Comparison of ENCODE assay signal across 8 cellular contexts in genomic region chr20:63215101-63216040, GRCh38. TPM values are rescaled to one million over a fixed set of nuclear protein-coding genes. Genes with fewer than 3 reads are reported as not detected.
A peak's percentile ranks its signal among the peaks of the same experiment; 100 is the strongest.
DNase-seq lines count a peak whose midpoint lies in the region; ATAC-seq and TF ChIP-seq lines count a peak whose summit lies in the region.

No MANE protein-coding gene starts in this region.

- TF ChIP-seq CTCF in ascending aorta (IDR thresholded peaks at IDR 0.05) (peak in 1 of 3 experiments; percentile 11), spleen (IDR thresholded peaks at IDR 0.05 in 8 of 11, conservative IDR thresholded peaks at IDR 0.05 in 3 of 11) (peak in 1 of 11 experiments; percentile 42)

- H3K9me3 ChIP-seq in ascending aorta (no peaks in the 10 kb centered on the region), iPS-18c (ENCODE audit: control insufficient read depth, insufficient read depth, low read length) (peaks cover 2% of the 10 kb centered on the region), spleen (no peaks in the 10 kb centered on the region)

- H3K27ac ChIP-seq in ascending aorta = peak overlapping the region; percentile 73 to 76
- H3K27ac ChIP-seq in spleen = peak overlapping the region; percentile 53 to 91 (median 84)

- peak; percentile 39 for DNase-seq in stimulated activated CD4-positive, alpha-beta T cell treated with anti-CD3 and anti-CD28 coated beads, Interleukin-15, amount 100 ng/mL, for 24 hours
- no peak for DNase-seq in stimulated activated CD4-positive, alpha-beta T cell treated with anti-CD3 and anti-CD28 coated beads, Interleukin-4, amount 100 ng/mL, for 4 hours
- peak; percentile 29 for DNase-seq in NCI-H2196 treated with DMSO at 0.1 percent for 48 hours (lab: John Stamatoyannopoulos, UW; ENCODE audit: unreplicated experiment)
- no peak for DNase-seq in ascending aorta (ENCODE audit: low spot score in 2 of 2)
- no peak for DNase-seq in spleen
- DNase-seq in effector CD8-positive, alpha-beta T cell (lab: John Stamatoyannopoulos, UW) = no peak

- intact Hi-C loops in ascending aorta (cut with DNase I) = loop anchor here (1.0 to 10.0 kb wide), 8 partner anchors 57 to 759 kb away; partner anchors contain the start of genes ARFGAP1, GID8, GMEB2 and SAMD10
- intact Hi-C loops in spleen (cut with DNase I; ENCODE audit: low total_unique reads) = no loop called here

- peak; percentile 12 for ATAC-seq in HG02763 (IDR thresholded peaks at IDR 0.05; ENCODE audit: unreplicated experiment)

- WGBS in spleen, 5 donors = 2 to 6% (median 3%) methylated on average over 48 to 81 of the region's 81 CpGs

- H3K4me1 ChIP-seq in ascending aorta = peaks cover 0 to 18% of the 10 kb centered on the region in 2 donors
- H3K4me1 ChIP-seq in spleen = peaks cover 16 to 63% (median 50%) of the 10 kb centered on the region in 6 donors

- H3K4me3 ChIP-seq in ascending aorta (peak overlapping the region; percentile 98), iPS-18c (ENCODE audit: insufficient read depth, low read depth, low read length) (peak overlapping the region; percentile 79), spleen (peak overlapping the region; percentile 83 to 98 (median 89))

- no peak for TF ChIP-seq POLR2A in spleen (IDR thresholded peaks at IDR 0.05)

- peaks cover 22 to 31% of the 10 kb centered on the region in 2 donors for H3K36me3 ChIP-seq in ascending aorta
- H3K36me3 ChIP-seq in spleen = peaks cover 0 to 45% (median 28%) of the 10 kb centered on the region in 6 donors

- H3K27me3 ChIP-seq in ascending aorta (no peaks in the 10 kb centered on the region), spleen (replicated peaks in 1 of 7) (peaks cover 0 to 7% (median 0%) of the 10 kb centered on the region in 7 donors)

RNA-seq across cellular contexts. Expression of gene YTHDF1, which starts 0.6 kb away (rescaled TPM):
- total RNA-seq in ascending aorta (14.2 TPM), spleen (10 to 100 TPM; 30.8 to 41.6 (median 35.9) TPM)
- polyA plus RNA-seq in spleen = 10 to 100 TPM; 18.8 to 24.3 (median 21.2) TPM

RNA-seq across cellular contexts. Expression of gene BIRC7, which starts 20.3 kb away (rescaled TPM):
- total RNA-seq in ascending aorta (not detected), spleen (1 to 10 TPM in 3 of 7 donors, under 1 TPM in 2, not detected in 2; 0.40 to 1.3 (median 1.0) TPM)
- polyA plus RNA-seq in spleen = 1 to 10 TPM; 1.1 to 2.9 (median 1.4) TPM

RNA-seq across cellular contexts. Expression of gene NKAIN4, which starts 38.9 kb away (rescaled TPM):
- total RNA-seq in ascending aorta (not detected), spleen (not detected)
- polyA plus RNA-seq in spleen = under 1 TPM in 1 of 3 donors, not detected in 2; 0.09 TPM

RNA-seq across cellular contexts. Expression of gene ARFGAP1, which starts 57.2 kb away (rescaled TPM):
- total RNA-seq in ascending aorta (57.0 TPM), spleen (100 to 1,000 TPM in 3 of 7 donors, 10 to 100 TPM in 4; 51.9 to 105 (median 91.7) TPM)
- 100 to 1,000 TPM in 2 of 3 donors, 10 to 100 TPM in 1; 44.4 to 165 (median 112) TPM for polyA plus RNA-seq in spleen

Comparison
In these comparisons a context has a peak if more than half of its experiments do, and no peak if none do; other contexts are left out.
1. DNase-seq: peak in stimulated activated CD4-positive, alpha-beta T cell treated with anti-CD3 and anti-CD28 coated beads, Interleukin-15, amount 100 ng/mL, for 24 hours (single experiment) and NCI-H2196 treated with DMSO at 0.1 percent for 48 hours (single experiment); none in stimulated activated CD4-positive, alpha-beta T cell treated with anti-CD3 and anti-CD28 coated beads, Interleukin-4, amount 100 ng/mL, for 4 hours (0 of 2), ascending aorta (0 of 2), spleen (single experiment) and effector CD8-positive, alpha-beta T cell (single experiment).
2. Peak in every context shown above with its lines, with median percentiles within 50 percentile points of each other: H3K4me3 ChIP-seq.